23 cellular contexts compared by ENCODE assay signal in genomic region chr5:122073864-122074263, GRCh38. TPM values are rescaled to one million over a fixed set of nuclear protein-coding genes. Genes with fewer than 3 reads are reported as not detected.
A peak's percentile ranks its signal among the peaks of the same experiment; 100 is the strongest.
DNase-seq lines count a peak whose midpoint lies in the region; ATAC-seq and TF ChIP-seq lines count a peak whose summit lies in the region.
"Had no signal": no experiment of that assay in that cellular context is flagged by ENCODE, and none has a peak within 500 bp of the region (broad histone marks: within the 10 kb centered on the region; RNA-seq: fewer than 3 reads in every experiment).

No MANE protein-coding gene starts in this region.

- H3K4me3 ChIP-seq in AG04449 (ENCODE audit: low read depth, low read length) (peak overlapping the region; percentile 90), fibroblast of the aortic adventitia (ENCODE audit: low read depth, low read length) (peak overlapping the region; percentile 40)
- H3K4me3 ChIP-seq: BLaER1 treated with 17β-estradiol and CSF1 and Interleukin-3, amounts not matched to agents 10 nM and 100 nM; tibial nerve had no signal

- no peak for TF ChIP-seq CTCF in AG04449 (IDR thresholded peaks at IDR 0.05; ENCODE audit: insufficient read depth, low read length, missing control alignments)
- TF ChIP-seq CTCF in fibroblast of the aortic adventitia (IDR thresholded peaks at IDR 0.05; ENCODE audit: insufficient read depth, low read length), result no peak

- POLR2A ChIA-PET in AG04449 (lab: Yijun Ruan, JAX), result no interaction called here

- CTCF ChIA-PET in AG04449 (lab: Yijun Ruan, JAX), result no interaction called here

- DNase-seq in AG04449 (ENCODE audit: low read depth, low spot score), result no peak
- DNase-seq in fibroblast of the aortic adventitia (ENCODE audit: low read depth), result no peak
- DNase-seq in NCI-H524 (lab: John Stamatoyannopoulos, UW), result no peak
- DNase-seq in stimulated activated CD4-positive, alpha-beta T cell treated with anti-CD3 and anti-CD28 coated beads, Interleukin-4, amount 100 ng/mL, for 1 hour, result no peak
- DNase-seq in GM19238 (ENCODE audit: insufficient read length, low spot score), result no peak
- DNase-seq: activated CD8-positive, alpha-beta T cell treated with anti-CD3 and anti-CD28 coated beads for 36 hours; activated gamma-delta T cell treated with Interleukin-2 at 50 U/mL for 16 hours; activated T-cell treated with anti-CD3 and anti-CD28 coated beads, Interleukin-2, amount 50 U/mL, for 1 hour; GOT3; mammary epithelial cell; NCI-H1694 treated with DMSO at 0.1 percent for 48 hours; NCI-H2171 treated with DMSO at 0.1 percent for 48 hours; stimulated activated CD4-positive, alpha-beta T cell treated with anti-CD3 and anti-CD28 coated beads, Interleukin-4, amount 100 ng/mL, for 24 hours; stimulated activated naive CD4-positive, alpha-beta T cell treated with Interleukin-2 at 50 U/mL for 16 hours; SW 1271 had no signal

- ATAC-seq in GM18907 (IDR thresholded peaks at IDR 0.05; ENCODE audit: unreplicated experiment) (peak; percentile 53), HG03280 (IDR thresholded peaks at IDR 0.05; ENCODE audit: unreplicated experiment) (peak; percentile 50), HG03442 (IDR thresholded peaks at IDR 0.05; ENCODE audit: unreplicated experiment) (no peak)
- ATAC-seq: activated CD4-positive, CD25-positive, alpha-beta regulatory T cell treated with anti-CD3 and anti-CD28 coated beads, Interleukin-2, amount 50 U/mL, for 24 hours; activated CD8-positive, alpha-beta T cell treated with anti-CD3 and anti-CD28 coated beads for 36 hours had no signal

RNA-seq across cellular contexts. Expression of gene LOX, which starts 4.2 kb away (rescaled TPM):
- total RNA-seq in fibroblast of the aortic adventitia (ENCODE audit: low replicate concordance), result 65.0 and 193 TPM in 2 replicates
- total RNA-seq: activated CD8-positive, alpha-beta T cell treated with anti-CD3 and anti-CD28 coated beads for 36 hours; HT-29 had no signal

RNA-seq across cellular contexts. Expression of gene ZNF474, which starts 55.5 kb away (rescaled TPM):
- total RNA-seq in fibroblast of the aortic adventitia (ENCODE audit: low replicate concordance), result 0.09 TPM in 1 of 2 replicates, not detected in the other
- total RNA-seq: A172; activated CD8-positive, alpha-beta T cell treated with anti-CD3 and anti-CD28 coated beads for 36 hours had no signal
